1 cellular context compared by ENCODE assay signal in genomic region chr2:26169681-26170414, GRCh38.
TF ChIP-seq lines count a peak whose summit lies in the region.

No MANE protein-coding gene starts in this region.

TF ChIP-seq in H1, 55 proteins besides CTCF, POLR2A, EP300 and RAD21:
- TF ChIP-seq CHD1 (IDR thresholded peaks at IDR 0.05; ENCODE audit: low read depth, low read length): no peak
- TF ChIP-seq RNF2 (IDR thresholded peaks at IDR 0.05; ENCODE audit: borderline replicate concordance, low read depth, low read length, missing control alignments, poor library complexity, severe bottlenecking): no peak
- TF ChIP-seq FOSL1 (IDR thresholded peaks at IDR 0.05; ENCODE audit: insufficient read depth, low read depth, low read length): no peak
- TF ChIP-seq MAFK (IDR thresholded peaks at IDR 0.05; ENCODE audit: low read depth, low read length): no peak
- TF ChIP-seq POU5F1 (IDR thresholded peaks at IDR 0.05; ENCODE audit: low read depth, low read length): no peak
- TF ChIP-seq NRF1 (IDR thresholded peaks at IDR 0.05; ENCODE audit: low read depth, low read length): no peak
- TF ChIP-seq ASH2L (IDR thresholded peaks at IDR 0.05; ENCODE audit: low read length): no peak
- TF ChIP-seq SUZ12 (IDR thresholded peaks at IDR 0.05; ENCODE audit: low read length): no peak
TF ChIP-seq in H1: peak in this region for 0.
